Comparison of ENCODE assay signal across 13 cellular contexts in genomic region chr9:75906531-75906930, GRCh38. TPM values are rescaled to one million over a fixed set of nuclear protein-coding genes. Genes with fewer than 3 reads are reported as not detected.
"Had no signal": no experiment of that assay in that cellular context is flagged by ENCODE, and none has a peak within 500 bp of the region (broad histone marks: within the 10 kb centered on the region; RNA-seq: fewer than 3 reads in every experiment).

No MANE protein-coding gene starts in this region.

- H3K4me3 ChIP-seq: dorsolateral prefrontal cortex, prostate gland had no signal

- H3K27me3 ChIP-seq: dorsolateral prefrontal cortex had no signal

- H3K4me1 ChIP-seq: prostate gland had no signal

- H3K9me3 ChIP-seq: prostate gland had no signal

- ATAC-seq: activated T-helper 17 cell treated with anti-CD3 and anti-CD28 coated beads, Interleukin-2, amount 50 U/mL, for 72 hours; sciatic nerve; SK-N-SH treated with all-trans-retinoic acid at 6 μM for 48 hours had no signal

- H3K27ac ChIP-seq: dorsolateral prefrontal cortex, prostate gland had no signal

- H3K36me3 ChIP-seq: prostate gland had no signal

- DNase-seq: activated B cell treated with CpG ODN at 0.5 μM for 24 hours; activated CD4-positive, alpha-beta T cell treated with anti-CD3 and anti-CD28 coated beads, Interleukin-2, amount 10 ng/mL, durations not matched to agents 7 days and 5 days; activated CD8-positive, alpha-beta memory T cell treated with anti-CD3 and anti-CD28 coated beads for 24 hours; activated naive CD4-positive, alpha-beta T cell treated with anti-CD3 and anti-CD28 coated beads, Interleukin-2, amount 10 ng/mL, durations not matched to agents 7 days and 5 days; dorsolateral prefrontal cortex; hippocampal formation; stimulated activated CD4-positive, alpha-beta T cell treated with anti-CD3 and anti-CD28 coated beads, Interleukin-2, amount 100 ng/mL, for 24 hours; stimulated activated naive CD4-positive, alpha-beta T cell; substantia nigra had no signal

RNA-seq across cellular contexts. Expression of gene PCSK5, which starts 16.1 kb away (rescaled TPM):
- total RNA-seq: activated B cell treated with CpG ODN at 0.5 μM for 24 hours had no signal
